In genomic region chr17:78805301-78805700, GRCh38 we compare ENCODE assay signal across 8 cellular contexts. TPM values are rescaled to one million over a fixed set of nuclear protein-coding genes. Genes with fewer than 3 reads are reported as not detected.
DNase-seq lines count a peak whose midpoint lies in the region; ATAC-seq and TF ChIP-seq lines count a peak whose summit lies in the region.

No MANE protein-coding gene starts in this region.

- TF ChIP-seq CTCF in lower lobe of right lung (IDR thresholded peaks at IDR 0.05) (no peak), ascending aorta (IDR thresholded peaks at IDR 0.05) (no peak), tibial artery (IDR thresholded peaks at IDR 0.05) (no peak)

- no peaks in the 10 kb centered on the region for H3K9me3 ChIP-seq in lower lobe of right lung
- no peaks in the 10 kb centered on the region for H3K9me3 ChIP-seq in ascending aorta
- H3K9me3 ChIP-seq in tibial artery = no peaks in the 10 kb centered on the region

- no peak overlapping the region for H3K4me3 ChIP-seq in lower lobe of right lung
- no peak overlapping the region for H3K4me3 ChIP-seq in ascending aorta
- H3K4me3 ChIP-seq in tibial artery = no peak overlapping the region

- H3K36me3 ChIP-seq in lower lobe of right lung = peaks cover 92% of the 10 kb centered on the region
- H3K36me3 ChIP-seq in ascending aorta = peaks cover 69 to 92% of the 10 kb centered on the region in 2 donors
- H3K36me3 ChIP-seq in tibial artery = peaks cover 72 to 90% (median 85%) of the 10 kb centered on the region in 3 donors

- ATAC-seq in lower lobe of right lung = peak; percentile 4 to 7

- intact Hi-C loops in lower lobe of right lung (cut with DNase I) = no loop called here
- intact Hi-C loops in ascending aorta (cut with DNase I) = no loop called here
- intact Hi-C loops in tibial artery (cut with DNase I; ENCODE audit: low total_unique reads) = no loop called here

- DNase-seq in T follicular helper cell (ENCODE audit: low read depth) (peak; percentile 72), activated T-helper 1 cell treated with Interleukin-2 at 50 U/mL for 16 hours (ENCODE audit: low read depth) (peak; percentile 72), lower lobe of right lung (no peak), ascending aorta (ENCODE audit: low spot score in 2 of 2) (no peak), NCI-H146 treated with DMSO at 0.1 percent for 48 hours (lab: John Stamatoyannopoulos, UW; ENCODE audit: unreplicated experiment) (no peak), tibial artery (no peak), NCI-H82 treated with DMSO at 0.1 percent for 48 hours (lab: John Stamatoyannopoulos, UW; ENCODE audit: unreplicated experiment) (no peak)
- DNase-seq in stimulated activated CD8-positive, alpha-beta memory T cell treated with anti-CD3 and anti-CD28 coated beads, Interleukin-4, amount 100 ng/mL, for 48 hours = peak; percentile 76

- H3K27ac ChIP-seq in lower lobe of right lung (peak overlapping the region; percentile 60), ascending aorta (peak overlapping the region in 1 of 2 donors; percentile 61), tibial artery (no peak overlapping the region)

- H3K27me3 ChIP-seq in lower lobe of right lung (ENCODE audit: low read depth) (no peaks in the 10 kb centered on the region), ascending aorta (no peaks in the 10 kb centered on the region), tibial artery (no peaks in the 10 kb centered on the region)

- H3K4me1 ChIP-seq in lower lobe of right lung = peaks cover 14% of the 10 kb centered on the region
- no peaks in the 10 kb centered on the region for H3K4me1 ChIP-seq in ascending aorta
- no peaks in the 10 kb centered on the region for H3K4me1 ChIP-seq in tibial artery

RNA-seq across cellular contexts. Expression of gene CYTH1, which starts 23.2 kb away (rescaled TPM):
- total RNA-seq in lower lobe of right lung = 110 TPM
- total RNA-seq in ascending aorta = 46.5 TPM

RNA-seq across cellular contexts. Expression of gene USP36, which starts 35.3 kb away (rescaled TPM):
- total RNA-seq in lower lobe of right lung = 58.6 TPM
- 111 TPM for total RNA-seq in ascending aorta

Comparison
In these comparisons a context has a peak if more than half of its experiments do, and no peak if none do; other contexts are left out.
1. DNase-seq: peak in T follicular helper cell (single experiment), activated T-helper 1 cell treated with Interleukin-2 at 50 U/mL for 16 hours (single experiment) and stimulated activated CD8-positive, alpha-beta memory T cell treated with anti-CD3 and anti-CD28 coated beads, Interleukin-4, amount 100 ng/mL, for 48 hours (single experiment); none in lower lobe of right lung (single experiment), ascending aorta (0 of 2), NCI-H146 treated with DMSO at 0.1 percent for 48 hours (single experiment), tibial artery (0 of 2) and NCI-H82 treated with DMSO at 0.1 percent for 48 hours (single experiment).